22 cellular contexts compared by ENCODE assay signal in genomic region chr17:62678214-62678919, GRCh38.
"Had no signal": no experiment of that assay in that cellular context is flagged by ENCODE, and none has a peak within 500 bp of the region (broad histone marks: within the 10 kb centered on the region; RNA-seq: fewer than 3 reads in every experiment).

No MANE protein-coding gene starts in this region.

- H3K36me3 ChIP-seq: Peyer's patch had no signal

- H3K27me3 ChIP-seq: Peyer's patch, SJSA1 had no signal

- H3K9me3 ChIP-seq: Peyer's patch, SJSA1 had no signal

- H3K27ac ChIP-seq: Peyer's patch, RWPE1, SJSA1 had no signal

- H3K4me3 ChIP-seq: Peyer's patch, SJSA1 had no signal

- H3K4me1 ChIP-seq: Peyer's patch, SJSA1 had no signal

- DNase-seq: activated B cell treated with CpG ODN at 0.5 μM for 24 hours; activated CD4-positive, alpha-beta T cell treated with anti-CD3 and anti-CD28 coated beads for 1 hour; activated CD4-positive, alpha-beta T cell treated with anti-CD3 and anti-CD28 coated beads, Interleukin-2, amount 10 ng/mL, durations not matched to agents 24 days and 14 days; activated CD4-positive, alpha-beta T cell treated with anti-CD3 and anti-CD28 coated beads, Interleukin-2, amount 50 U/mL, for 48 hours; activated CD8-positive, alpha-beta memory T cell treated with anti-CD3 and anti-CD28 coated beads, Interleukin-2, amount 10 ng/mL, durations not matched to agents 7 days and 5 days; activated effector memory CD4-positive, alpha-beta T cell treated with anti-CD3 and anti-CD28 coated beads, Interleukin-2, amount 50 U/mL, for 16 hours; activated naive CD4-positive, alpha-beta T cell treated with Interleukin-2 at 50 U/mL for 16 hours; activated T-cell treated with anti-CD3 and anti-CD28 coated beads, Interleukin-2, amount 50 U/mL, for 4 hours; amygdala; Kasumi-1; KBM-7; NCI-H1048; NCI-H1930; NCI-H2171; NCI-H226; NCI-H526; Peyer's patch; SHP77; T-helper 17 cell; T-helper 9 cell had no signal
